1 cellular context compared by ENCODE assay signal in genomic region chr2:19363474-19363778, GRCh38.
TF ChIP-seq lines count a peak whose summit lies in the region.

No MANE protein-coding gene starts in this region.

TF ChIP-seq in WTC11, 78 proteins besides CTCF, POLR2A, EP300 and RAD21 (continued from another document):
- TF ChIP-seq, protein P1, sequence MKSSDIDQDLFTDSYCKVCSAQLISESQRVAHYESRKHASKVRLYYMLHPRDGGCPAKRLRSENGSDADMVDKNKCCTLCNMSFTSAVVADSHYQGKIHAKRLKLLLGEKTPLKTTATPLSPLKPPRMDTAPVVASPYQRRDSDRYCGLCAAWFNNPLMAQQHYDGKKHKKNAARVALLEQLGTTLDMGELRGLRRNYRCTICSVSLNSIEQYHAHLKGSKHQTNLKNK (CRISPR knock-in tag; IDR thresholded peaks at IDR 0.05): no peak
- TF ChIP-seq JUN (CRISPR knock-in tag; IDR thresholded peaks at IDR 0.05) (no peak), TEAD1 (CRISPR knock-in tag; IDR thresholded peaks at IDR 0.05) (no peak), E2F1 (CRISPR knock-in tag; IDR thresholded peaks at IDR 0.05) (no peak), ZNF281 (CRISPR knock-in tag; IDR thresholded peaks at IDR 0.05) (no peak)
- TF ChIP-seq, protein P2, sequence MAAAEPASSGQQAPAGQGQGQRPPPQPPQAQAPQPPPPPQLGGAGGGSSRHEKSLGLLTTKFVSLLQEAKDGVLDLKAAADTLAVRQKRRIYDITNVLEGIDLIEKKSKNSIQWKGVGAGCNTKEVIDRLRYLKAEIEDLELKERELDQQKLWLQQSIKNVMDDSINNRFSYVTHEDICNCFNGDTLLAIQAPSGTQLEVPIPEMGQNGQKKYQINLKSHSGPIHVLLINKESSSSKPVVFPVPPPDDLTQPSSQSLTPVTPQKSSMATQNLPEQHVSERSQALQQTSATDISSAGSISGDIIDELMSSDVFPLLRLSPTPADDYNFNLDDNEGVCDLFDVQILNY (CRISPR knock-in tag; IDR thresholded peaks at IDR 0.05): no peak
